Comparison of ENCODE assay signal across 13 cellular contexts in genomic region chr9:16575142-16575877, GRCh38.
A peak's percentile ranks its signal among the peaks of the same experiment; 100 is the strongest.
DNase-seq lines count a peak whose midpoint lies in the region; ATAC-seq and TF ChIP-seq lines count a peak whose summit lies in the region.
"Had no signal": no experiment of that assay in that cellular context is flagged by ENCODE, and none has a peak within 500 bp of the region (broad histone marks: within the 10 kb centered on the region; RNA-seq: fewer than 3 reads in every experiment).

No MANE protein-coding gene starts in this region.

- peak overlapping the region; percentile 53 for H3K27ac ChIP-seq in VCaP
- H3K27ac ChIP-seq: prostate gland had no signal

- DNase-seq in AG09309 (ENCODE audit: low read depth) = no peak
- DNase-seq in HT1080 (ENCODE audit: low read depth) = peak; percentile 18
- DNase-seq in kidney tubule cell (ENCODE audit: low spot score) = peak; percentile 36
- no peak for DNase-seq in retina
- DNase-seq in GM19240 (ENCODE audit: insufficient read length, low spot score) = no peak
- no peak for DNase-seq in HuH-7 (ENCODE audit: low spot score)
- DNase-seq: amygdala; CD4-positive, alpha-beta T cell; erythroblast; NCI-H446 had no signal

- no peak for ATAC-seq in GM18511 (IDR thresholded peaks at IDR 0.05; ENCODE audit: unreplicated experiment)

- no peak overlapping the region for H3K4me3 ChIP-seq in AG09309 (ENCODE audit: control insufficient read depth, low read depth, low read length)
- H3K4me3 ChIP-seq: prostate gland had no signal

- TF ChIP-seq CTCF in AG09309 (IDR thresholded peaks at IDR 0.05; ENCODE audit: control insufficient read depth, insufficient read depth, low read depth, low read length, missing control alignments) (peak; percentile 26), VCaP (conservative IDR thresholded peaks at IDR 0.05) (peak; percentile 71)

Comparison
In these comparisons a context has a peak if more than half of its experiments do, and no peak if none do; other contexts are left out.
1. DNase-seq: peak in HT1080 (single experiment) and kidney tubule cell (single experiment); none in AG09309 (single experiment), retina (single experiment), GM19240 (single experiment) and HuH-7 (single experiment).